Comparison of ENCODE assay signal across 9 cellular contexts in the genomic region with DNA sequence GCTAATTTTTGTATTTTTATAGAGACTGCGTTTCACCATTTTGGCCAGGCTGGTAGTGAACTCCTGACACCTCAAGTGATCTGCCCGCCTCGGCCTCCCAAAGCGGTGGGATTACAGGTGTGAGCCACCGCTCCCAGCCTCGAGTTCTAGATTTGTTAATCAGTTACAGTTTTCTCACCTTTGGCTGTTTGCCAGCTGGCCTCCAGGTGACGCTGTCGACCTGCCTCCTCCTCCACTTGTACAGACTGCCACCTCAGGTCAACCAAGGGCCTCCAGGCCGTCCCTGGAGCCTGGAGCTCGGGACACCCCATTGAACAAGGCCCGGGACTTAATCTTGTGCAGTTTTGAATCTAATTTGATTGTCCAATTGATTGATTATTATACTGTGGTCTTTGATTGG. TPM values are rescaled to one million over a fixed set of nuclear protein-coding genes. Genes with fewer than 3 reads are reported as not detected.
A peak's percentile ranks its signal among the peaks of the same experiment; 100 is the strongest.
DNase-seq lines count a peak whose midpoint lies in the region; ATAC-seq lines count a peak whose summit lies in the region.
"Had no signal": no experiment of that assay in that cellular context is flagged by ENCODE, and none has a peak within 500 bp of the region (broad histone marks: within the 10 kb centered on the region; RNA-seq: fewer than 3 reads in every experiment).

No MANE protein-coding gene starts in this region.

- no peaks in the 10 kb centered on the region for H3K27me3 Mint-ChIP-seq in CD8-positive, alpha-beta memory T cell

- H3K4me1 ChIP-seq in CD8-positive, alpha-beta memory T cell (ENCODE audit: insufficient read depth, low read length): peaks cover 35% of the 10 kb centered on the region
- peaks cover 4 to 15% of the 10 kb centered on the region in 2 donors for H3K4me1 ChIP-seq in mucosa of rectum (ENCODE audit: control insufficient read depth in 2 of 2, insufficient read depth in 2 of 2, low read length in 2 of 2)

- peak overlapping the region in 6 of 8 donors; percentile 37 to 87 (median 66) for H3K27ac Mint-ChIP-seq in CD8-positive, alpha-beta memory T cell

- no peaks in the 10 kb centered on the region for H3K9me3 ChIP-seq in CD8-positive, alpha-beta memory T cell (ENCODE audit: low read length)
- no peaks in the 10 kb centered on the region for H3K9me3 ChIP-seq in mucosa of rectum (ENCODE audit: control insufficient read depth in 2 of 2, low read length in 2 of 2)

- H3K9me3 Mint-ChIP-seq in CD8-positive, alpha-beta memory T cell: no peaks in the 10 kb centered on the region

- peak overlapping the region in 1 of 2 donors; percentile 33 for H3K9ac ChIP-seq in mucosa of rectum (ENCODE audit: low read depth in 1 of 2, low read length in 2 of 2)

- peaks cover 22 to 26% (median 25%) of the 10 kb centered on the region in 3 donors for H3K4me1 Mint-ChIP-seq in CD8-positive, alpha-beta memory T cell

- POLR2A ChIA-PET in CD8-positive, alpha-beta memory T cell (lab: Charles Lee): interaction anchor here (0.9 to 1.7 kb wide), 6 partner anchors 22 to 67 kb away, joined by 3 to 10 read pairs (median 4); no protein-coding TSS in a partner anchor

- H3K27me3 ChIP-seq in CD8-positive, alpha-beta memory T cell (ENCODE audit: insufficient read depth, low read length, poor library complexity, severe bottlenecking): no peaks in the 10 kb centered on the region
- H3K27me3 ChIP-seq in mucosa of rectum (ENCODE audit: control insufficient read depth in 2 of 2, insufficient read depth in 2 of 2, low read length in 2 of 2): no peaks in the 10 kb centered on the region

- no peaks in the 10 kb centered on the region for H3K36me3 ChIP-seq in CD8-positive, alpha-beta memory T cell (ENCODE audit: insufficient read depth, low read length)
- H3K36me3 ChIP-seq in mucosa of rectum (ENCODE audit: control insufficient read depth in 2 of 2, insufficient read depth in 2 of 2, low read length in 2 of 2): no peaks in the 10 kb centered on the region

- peak; percentile 33 to 71 (median 39) for DNase-seq in CD8-positive, alpha-beta memory T cell
- DNase-seq in NAMALWA (ENCODE audit: low spot score): peak; percentile 80
- peak; percentile 62 to 71 for DNase-seq in activated T-cell treated with anti-CD3 and anti-CD28 coated beads, Interleukin-2, amount 50 U/mL, for 48 hours
- DNase-seq in cortex of kidney (lab: John Stamatoyannopoulos, UW): no peak
- no peak for DNase-seq in T1000 (lab: John Stamatoyannopoulos, UW)
- DNase-seq in cerebellum (ENCODE audit: low spot score): no peak
- DNase-seq: kidney glomerular epithelial cell had no signal

- H3K4me3 Mint-ChIP-seq in CD8-positive, alpha-beta memory T cell: peak overlapping the region in 2 of 7 donors; percentile 47 to 70

- no peak for ATAC-seq in HG02798 (IDR thresholded peaks at IDR 0.05; ENCODE audit: poor library complexity, unreplicated experiment)

- H3K4me3 ChIP-seq in CD8-positive, alpha-beta memory T cell (ENCODE audit: low read length): no peak overlapping the region
- no peak overlapping the region for H3K4me3 ChIP-seq in mucosa of rectum (ENCODE audit: low read length in 2 of 2)

- H3K36me3 Mint-ChIP-seq in CD8-positive, alpha-beta memory T cell: no peaks in the 10 kb centered on the region

- CTCF ChIA-PET in CD8-positive, alpha-beta memory T cell (lab: Charles Lee): interaction anchor here (0.6 to 5.1 kb wide), 21 partner anchors 9 to 662 kb away, joined by 3 to 55 read pairs (median 5); a partner anchor contains a TSS

- H3K27ac ChIP-seq in CD8-positive, alpha-beta memory T cell (ENCODE audit: low read depth, low read length): no peak overlapping the region
- peak overlapping the region; percentile 23 to 38 for H3K27ac ChIP-seq in mucosa of rectum (ENCODE audit: low read depth in 2 of 2, low read length in 2 of 2)

RNA-seq across cellular contexts. Expression of a gene that starts 45.5 kb away (rescaled TPM):
- total RNA-seq in CD8-positive, alpha-beta memory T cell: 100 to 1,000 TPM; 102 to 111 TPM
- 277 TPM for polyA plus RNA-seq in CD8-positive, alpha-beta memory T cell
- total RNA-seq in cerebellum: 10.3 TPM

RNA-seq across cellular contexts. Expression of a gene that starts 45.5 kb away (rescaled TPM):
- total RNA-seq in CD8-positive, alpha-beta memory T cell: 10 to 100 TPM; 60.9 to 63.7 TPM
- polyA plus RNA-seq in CD8-positive, alpha-beta memory T cell: 58.7 TPM
- 19.7 TPM for total RNA-seq in cerebellum

Comparison
In these comparisons a context has a peak if more than half of its experiments do, and no peak if none do; other contexts are left out.
1. DNase-seq: peak in CD8-positive, alpha-beta memory T cell (5 of 5), NAMALWA (single experiment) and activated T-cell treated with anti-CD3 and anti-CD28 coated beads, Interleukin-2, amount 50 U/mL, for 48 hours (2 of 2); none in cortex of kidney (single experiment), T1000 (single experiment) and cerebellum (single experiment).